In the genomic region with DNA sequence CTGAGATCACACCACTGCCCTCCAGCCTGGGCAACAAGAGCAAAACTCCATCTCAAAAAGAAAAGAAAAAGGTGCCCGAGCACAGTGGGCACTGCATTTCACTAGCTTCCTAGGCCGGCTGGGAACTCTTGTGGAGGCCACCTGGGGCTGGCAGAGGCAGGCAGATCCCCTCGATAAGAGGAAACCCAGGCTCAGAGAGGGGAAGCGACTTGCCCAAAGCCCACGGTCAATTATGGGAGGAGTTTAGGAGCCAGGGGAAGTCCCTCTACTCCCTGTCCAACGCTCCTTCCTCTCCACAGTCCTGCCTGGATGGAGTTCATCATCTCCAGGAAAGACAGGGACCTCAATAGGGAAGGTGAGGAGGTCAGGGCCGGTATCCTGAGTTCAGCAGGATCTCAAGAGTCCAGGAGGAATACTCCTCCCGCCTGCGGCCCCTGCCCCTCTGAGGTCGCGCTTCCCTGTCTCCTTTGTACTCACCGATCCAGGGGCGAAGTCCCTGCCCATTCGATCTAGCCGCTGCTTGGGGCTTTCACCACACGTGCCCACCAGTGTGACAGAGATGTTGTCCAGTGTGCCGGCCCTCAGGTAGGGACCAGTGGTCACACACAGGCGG, we compare ENCODE assay signal across 2 cellular contexts.
TF ChIP-seq lines count a peak whose summit lies in the region.

No MANE protein-coding gene starts in this region.

TF ChIP-seq in A549, 52 proteins besides CTCF, POLR2A, EP300 and RAD21:
- TF ChIP-seq RCOR1 (IDR thresholded peaks at IDR 0.05; ENCODE audit: low read depth, low read length) (no peak), POLR2AphosphoS2 (conservative IDR thresholded peaks at IDR 0.05; ENCODE audit: low read length) (no peak)

TF ChIP-seq in K562, 482 proteins besides CTCF, POLR2A, EP300 and RAD21:
- TF ChIP-seq CSDE1 (IDR thresholded peaks at IDR 0.05) = no peak
